ENCODE assay signal across 8 cellular contexts in the genomic region with DNA sequence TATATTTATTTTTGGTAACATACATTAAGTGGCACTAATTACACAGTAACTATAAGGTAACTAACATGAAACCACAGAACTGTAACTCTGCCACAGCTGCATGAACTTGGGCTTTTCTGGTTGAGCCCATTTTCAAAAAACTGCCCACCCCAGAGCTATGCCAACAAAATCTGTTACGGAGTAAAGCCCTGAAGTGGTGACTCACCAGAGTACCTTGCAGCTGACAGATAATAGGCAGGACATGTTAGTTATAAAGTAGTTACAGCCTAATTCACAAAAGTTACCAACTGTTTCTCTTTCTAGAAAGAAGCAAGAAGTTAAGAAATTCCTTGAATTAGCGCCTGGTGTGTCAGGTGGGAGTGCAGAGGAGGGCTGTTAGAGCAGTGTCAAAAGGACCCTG. TPM values are rescaled to one million over a fixed set of nuclear protein-coding genes. Genes with fewer than 3 reads are reported as not detected.
DNase-seq lines count a peak whose midpoint lies in the region; ATAC-seq and TF ChIP-seq lines count a peak whose summit lies in the region.

No MANE protein-coding gene starts in this region.

- CTCF ChIA-PET in PC-9 (lab: Charles Lee), result no interaction called here

- no TSS peak for BruUV-seq in PC-9 (replicated peaks; lab: Mats Ljungman, UMichigan)

- H3K9me3 ChIP-seq in PC-9 (ENCODE audit: insufficient read depth, low read depth) (no peaks in the 10 kb centered on the region), psoas muscle (no peaks in the 10 kb centered on the region)

- H3K27ac ChIP-seq in PC-9 (peak overlapping the region; percentile 77), psoas muscle (peak overlapping the region; percentile 90)

- peaks cover 26% of the 10 kb centered on the region for H3K79me2 ChIP-seq in PC-9 (ENCODE audit: low read depth)

- H4K20me1 ChIP-seq in PC-9 (ENCODE audit: insufficient read depth), result peaks cover 5% of the 10 kb centered on the region; the same call in 1 of the 2 replicates

- peaks cover 49% of the 10 kb centered on the region; the same call in 1 of the 2 replicates for H3F3A ChIP-seq in PC-9 (ENCODE audit: insufficient read depth, low read depth)

- peak overlapping the region; percentile 99 for H3K27ac Mint-ChIP-seq in endothelial cell (ENCODE audit: unreplicated experiment)

- H3K4me1 ChIP-seq in PC-9 (replicated peaks; ENCODE audit: insufficient read depth), result peaks cover 25% of the 10 kb centered on the region
- peaks cover 14% of the 10 kb centered on the region for H3K4me1 ChIP-seq in psoas muscle

- H3K4me3 ChIP-seq in PC-9 (no peak overlapping the region), psoas muscle (no peak overlapping the region)

- no peaks in the 10 kb centered on the region for H3K9me3 Mint-ChIP-seq in endothelial cell (ENCODE audit: unreplicated experiment)

- peak overlapping the region; percentile 86 for H3K4me2 ChIP-seq in PC-9

- DNase-seq in DMS 273 (lab: John Stamatoyannopoulos, UW; ENCODE audit: unreplicated experiment), result peak; percentile 8
- no peak for DNase-seq in DMS 273 treated with DMSO at 0.1 percent for 48 hours (lab: John Stamatoyannopoulos, UW)
- DNase-seq in PC-9, result no peak
- DNase-seq in endothelial cell (ENCODE audit: low spot score), result no peak
- DNase-seq in psoas muscle, result no peak
- DNase-seq in stimulated activated CD4-positive, alpha-beta T cell treated with anti-CD3 and anti-CD28 coated beads, Interleukin-12 subunit alpha, Interleukin-12 subunit beta, amount 100 ng/mL, for 4 hours, result no peak
- DNase-seq in Ammon's horn (ENCODE audit: low spot score), result no peak

- POLR2A ChIA-PET in PC-9 (lab: Charles Lee; ENCODE audit: unreplicated experiment), result interaction anchor here (2.2 kb wide), 1 partner anchor 20 kb away, joined by 19 read pairs; the partner anchor contains the start of gene USP4

- peak overlapping the region; percentile 79 for H3K4me3 Mint-ChIP-seq in endothelial cell (ENCODE audit: unreplicated experiment)

- peaks cover 23% of the 10 kb centered on the region for H3K4me1 Mint-ChIP-seq in endothelial cell (ENCODE audit: unreplicated experiment)

- intact Hi-C loops in PC-9 (cut with micrococcal nuclease; ENCODE audit: unreplicated experiment) (loop anchor here (5.0 kb wide), 1 partner anchor 53 kb away; the partner anchor contains the start of genes RHOA and TCTA), psoas muscle (cut with DNase I) (loop anchor here (2.0 to 5.0 kb wide), 4 partner anchors 15 to 88 kb away; partner anchors contain the start of gene RHOA (in 1 of the 2))

- H3K27me3 Mint-ChIP-seq in endothelial cell (ENCODE audit: unreplicated experiment), result peaks cover 13% of the 10 kb centered on the region

- H3K27me3 ChIP-seq in PC-9 (ENCODE audit: insufficient read depth, low read depth) (no peaks in the 10 kb centered on the region), psoas muscle (ENCODE audit: insufficient read depth in 3 of 3, low read length in 2 of 3) (no peaks in the 10 kb centered on the region)

- H3K36me3 Mint-ChIP-seq in endothelial cell (ENCODE audit: low read depth, unreplicated experiment), result peaks cover 43% of the 10 kb centered on the region

- WGBS in psoas muscle, 3 donors, result 78 to 82% (median 78%) methylated on average over 2 of the region's 2 CpGs

- ATAC-seq in psoas muscle (no peak), GM19328 (IDR thresholded peaks at IDR 0.05; ENCODE audit: unreplicated experiment) (no peak)

- H3K36me3 ChIP-seq in PC-9 (ENCODE audit: low read depth), result peaks cover 15% of the 10 kb centered on the region
- H3K36me3 ChIP-seq in psoas muscle (ENCODE audit: insufficient read depth in 1 of 2, low read depth in 1 of 2), result peaks cover 12 to 73% of the 10 kb centered on the region in 2 donors

- H2AFZ ChIP-seq in PC-9, result no peak overlapping the region

- no peaks in the 10 kb centered on the region for H3K9me2 ChIP-seq in PC-9 (ENCODE audit: insufficient read depth)

- no peak for TF ChIP-seq CTCF in PC-9 (conservative IDR thresholded peaks at IDR 0.05)
- no peak for TF ChIP-seq CTCF in endothelial cell (IDR thresholded peaks at IDR 0.05; ENCODE audit: unreplicated experiment)
- TF ChIP-seq CTCF in psoas muscle (IDR thresholded peaks at IDR 0.05), result no peak

RNA-seq across cellular contexts. Expression of gene GPX1, which starts 1.5 kb away (rescaled TPM):
- total RNA-seq in PC-9 (2021), result 386 and 394 TPM in 2 replicates
- total RNA-seq in endothelial cell (ENCODE audit: unreplicated experiment), result 374 TPM
- 100 to 1,000 TPM; 100 to 129 (median 116) TPM for total RNA-seq in psoas muscle
- polyA plus RNA-seq in psoas muscle, result 100 to 1,000 TPM; 164 to 251 (median 189) TPM

RNA-seq across cellular contexts. Expression of gene USP4, which starts 19.8 kb away (rescaled TPM):
- total RNA-seq in PC-9 (2021), result 39.8 and 42.9 TPM in 2 replicates
- total RNA-seq in endothelial cell (ENCODE audit: unreplicated experiment), result 55.0 TPM
- total RNA-seq in psoas muscle, result 10 to 100 TPM; 26.7 to 35.2 (median 31.1) TPM
- 10 to 100 TPM; 16.3 to 21.2 (median 17.0) TPM for polyA plus RNA-seq in psoas muscle

RNA-seq across cellular contexts. Expression of gene RHOA, which starts 52.2 kb away (rescaled TPM):
- total RNA-seq in PC-9 (2021), result 413 and 416 TPM in 2 replicates
- total RNA-seq in endothelial cell (ENCODE audit: unreplicated experiment), result 583 TPM
- total RNA-seq in psoas muscle, result 100 to 1,000 TPM; 251 to 334 (median 271) TPM
- polyA plus RNA-seq in psoas muscle, result 100 to 1,000 TPM; 179 to 341 (median 287) TPM

RNA-seq across cellular contexts. Expression of gene TCTA, which starts 52.6 kb away (rescaled TPM):
- total RNA-seq in PC-9 (2021) (17.0 and 17.2 TPM in 2 replicates), endothelial cell (ENCODE audit: unreplicated experiment) (17.3 TPM), psoas muscle (10 to 100 TPM; 11.4 to 23.4 (median 16.7) TPM)
- 10 to 100 TPM; 13.8 to 46.1 (median 18.1) TPM for polyA plus RNA-seq in psoas muscle
